ENCODE assay signal across 10 cellular contexts in the genomic region with DNA sequence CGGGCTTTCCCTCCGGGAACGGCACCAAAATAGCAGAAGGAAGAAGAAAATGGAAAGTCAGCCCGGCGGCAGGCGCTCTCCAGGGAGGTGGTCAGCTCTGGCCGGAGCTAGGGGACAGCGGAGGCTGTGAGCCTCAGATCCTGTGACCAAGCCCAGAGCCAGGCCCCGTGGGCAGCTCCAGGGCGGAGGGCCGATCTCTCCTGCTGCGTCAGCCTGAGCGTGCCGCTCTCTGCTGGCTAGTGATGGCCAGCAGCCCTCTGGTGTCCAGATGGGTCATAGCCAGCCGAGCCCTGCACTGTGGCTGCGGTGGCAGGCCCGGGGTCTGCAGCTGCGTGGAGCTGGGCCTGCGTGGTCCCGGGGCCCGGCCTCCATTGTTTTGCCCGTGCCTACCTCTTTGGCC. TPM values are rescaled to one million over a fixed set of nuclear protein-coding genes. Genes with fewer than 3 reads are reported as not detected.
DNase-seq lines count a peak whose midpoint lies in the region; ATAC-seq and TF ChIP-seq lines count a peak whose summit lies in the region.
"Had no signal": no experiment of that assay in that cellular context is flagged by ENCODE, and none has a peak within 500 bp of the region (broad histone marks: within the 10 kb centered on the region; RNA-seq: fewer than 3 reads in every experiment).

No MANE protein-coding gene starts in this region.

- WGBS in heart left ventricle, 4 donors, result 51 to 63% (median 56%) methylated on average over 16 to 22 of the region's 22 CpGs
- WGBS in psoas muscle, 3 donors, result 33 to 64% (median 39%) methylated on average over 21 to 22 of the region's 22 CpGs

- no peak overlapping the region for H3K4me3 ChIP-seq in WERI-Rb-1 (ENCODE audit: low read depth, low read length)
- H3K4me3 ChIP-seq in heart left ventricle, result peak overlapping the region in 4 of 12 donors; percentile 5 to 21 (median 18)
- no peak overlapping the region for H3K4me3 ChIP-seq in psoas muscle

- H3K9me3 ChIP-seq in WERI-Rb-1 (ENCODE audit: severe bottlenecking) (no peaks in the 10 kb centered on the region), heart left ventricle (no peaks in the 10 kb centered on the region), psoas muscle (no peaks in the 10 kb centered on the region)

- H3K27me3 ChIP-seq in WERI-Rb-1 (ENCODE audit: insufficient read depth, low read depth, severe bottlenecking) (no peaks in the 10 kb centered on the region), heart left ventricle (peaks cover 0 to 21% (median 6%) of the 10 kb centered on the region in 9 donors), psoas muscle (ENCODE audit: insufficient read depth in 3 of 3, low read length in 2 of 3) (peaks cover 0 to 31% (median 13%) of the 10 kb centered on the region in 3 donors)

- peaks cover 3 to 81% (median 45%) of the 10 kb centered on the region in 12 donors for H3K4me1 ChIP-seq in heart left ventricle
- H3K4me1 ChIP-seq in psoas muscle, result peaks cover 9% of the 10 kb centered on the region

- TF ChIP-seq CTCF in WERI-Rb-1 (IDR thresholded peaks at IDR 0.05; ENCODE audit: low read depth, low read length) (peak; percentile 86), heart left ventricle (IDR thresholded peaks at IDR 0.05) (peak; percentile 31 to 70 (median 54)), psoas muscle (IDR thresholded peaks at IDR 0.05) (peak; percentile 45)

- H3K27ac ChIP-seq in WERI-Rb-1, result peak overlapping the region; percentile 39; the same call in 1 of the 2 replicates
- H3K27ac ChIP-seq in heart left ventricle, result peak overlapping the region; percentile 48 to 97 (median 75)
- H3K27ac ChIP-seq in psoas muscle, result peak overlapping the region; percentile 72

- peak in 8 of 14 donors; percentile 18 to 77 (median 50) for DNase-seq in C1 segment of cervical spinal cord (lab: John Stamatoyannopoulos, UW)
- peak; percentile 82 for DNase-seq in WERI-Rb-1
- DNase-seq in heart left ventricle, result peak; percentile 78 to 87 (median 82)
- DNase-seq in psoas muscle, result peak in 1 of 2 donors; percentile 77
- no peak for DNase-seq in amniotic stem cell (lab: John Stamatoyannopoulos, UW)
- DNase-seq: activated CD4-positive, alpha-beta T cell treated with anti-CD3 and anti-CD28 coated beads, Interleukin-2, amount 50 U/mL, for 4 hours; stimulated activated CD4-positive, alpha-beta T cell treated with anti-CD3 and anti-CD28 coated beads, Interleukin-4, amount 100 ng/mL, for 1 hour had no signal

- H3K36me3 ChIP-seq in WERI-Rb-1 (no peaks in the 10 kb centered on the region), heart left ventricle (no peaks in the 10 kb centered on the region), psoas muscle (ENCODE audit: insufficient read depth in 1 of 2, low read depth in 1 of 2) (no peaks in the 10 kb centered on the region)

- intact Hi-C loops in heart left ventricle (cut with DNase I), result loop anchor here in 2 of 10 donors (2.0 to 5.0 kb wide), 2 partner anchors 16 to 73 kb away; partner anchors contain the start of gene NRARP (in 1 of the 2)
- intact Hi-C loops in psoas muscle (cut with DNase I), result no loop called here

- peak; percentile 70 to 85 (median 74) for ATAC-seq in heart left ventricle
- peak; percentile 72 to 87 (median 80) for ATAC-seq in psoas muscle
- no peak for ATAC-seq in HG03460 (IDR thresholded peaks at IDR 0.05; ENCODE audit: unreplicated experiment)
- no peak for ATAC-seq in HG03135 (IDR thresholded peaks at IDR 0.05; ENCODE audit: unreplicated experiment)
- ATAC-seq in HG03469 (IDR thresholded peaks at IDR 0.05; ENCODE audit: unreplicated experiment), result no peak

- no peak for TF ChIP-seq POLR2A in heart left ventricle (IDR thresholded peaks at IDR 0.05)

RNA-seq across cellular contexts. Expression of gene NRARP, which starts 16.9 kb away (rescaled TPM):
- total RNA-seq in heart left ventricle (10 to 100 TPM in 5 of 9 donors, 1 to 10 TPM in 4; 6.4 to 15.8 (median 10.3) TPM), psoas muscle (1 to 10 TPM; 3.5 to 7.5 (median 5.3) TPM)
- polyA plus RNA-seq in heart left ventricle (1 to 10 TPM; 1.6 to 4.2 TPM), psoas muscle (1 to 10 TPM in 1 of 3 donors, under 1 TPM in 2; 0.73 to 1.4 (median 0.91) TPM)

RNA-seq across cellular contexts. Expression of gene TOR4A, which starts 41.5 kb away (rescaled TPM):
- total RNA-seq in heart left ventricle (10 to 100 TPM; 14.0 to 46.4 (median 18.5) TPM), psoas muscle (1 to 10 TPM; 1.7 to 2.3 (median 2.1) TPM)
- polyA plus RNA-seq in heart left ventricle (10 to 100 TPM in 1 of 2 donors, 1 to 10 TPM in 1; 6.6 to 16.3 TPM), psoas muscle (1 to 10 TPM in 2 of 3 donors, under 1 TPM in 1; 0.77 to 2.3 (median 1.1) TPM)

Comparison
In these comparisons a context has a peak if more than half of its experiments do, and no peak if none do; other contexts are left out.
1. ATAC-seq: peak in heart left ventricle (4 of 4) and psoas muscle (4 of 4); none in HG03460 (single experiment), HG03135 (single experiment) and HG03469 (single experiment).
2. RNA of gene TOR4A, which starts 41.5 kb away (total RNA-seq): 14.0 to 46.4 TPM in heart left ventricle; 1.7 to 2.3 TPM in psoas muscle; every median in the first group is over 4 times any median in the second.
3. Peak in every context shown above with its lines, with median percentiles within 50 percentile points of each other: H3K27ac ChIP-seq and CTCF ChIP-seq.